7 cellular contexts compared by ENCODE assay signal in the genomic region with DNA sequence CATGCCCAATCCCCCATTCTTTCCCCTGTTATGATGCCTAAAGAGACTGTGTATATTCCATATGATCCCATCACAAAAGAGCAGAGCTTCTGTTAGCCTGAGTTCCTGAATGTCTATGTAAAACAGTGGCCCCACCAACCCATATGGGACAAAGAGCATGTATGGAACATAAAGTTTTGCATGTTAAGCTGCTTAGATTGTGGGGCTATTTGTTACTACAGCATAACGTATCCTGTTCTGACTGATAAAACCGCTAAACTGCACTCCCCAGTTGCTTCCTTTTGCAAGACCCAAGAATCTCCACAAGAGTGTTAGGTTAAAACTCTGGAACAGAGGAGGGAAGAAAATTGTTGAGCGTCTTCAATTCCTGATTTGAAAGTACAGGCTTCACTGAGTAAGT.
"Had no signal": no experiment of that assay in that cellular context is flagged by ENCODE, and none has a peak within 500 bp of the region (broad histone marks: within the 10 kb centered on the region; RNA-seq: fewer than 3 reads in every experiment).

No MANE protein-coding gene starts in this region.

- H3K27ac ChIP-seq: HL-60, KMS-11 had no signal

- H3K4me2 ChIP-seq: KMS-11 had no signal

- FAIRE-seq: HTR-8/SVneo had no signal

- H3K27ac Mint-ChIP-seq: IgD-negative memory B cell had no signal

- H3K4me3 Mint-ChIP-seq: IgD-negative memory B cell had no signal

- H3K9ac ChIP-seq: KMS-11 had no signal

- DNase-seq: IMR-90, KBM-7, KG1 had no signal

- H3K36me3 Mint-ChIP-seq: IgD-negative memory B cell had no signal

- H3K4me1 Mint-ChIP-seq: IgD-negative memory B cell had no signal
